1 cellular context compared by ENCODE assay signal in the genomic region with DNA sequence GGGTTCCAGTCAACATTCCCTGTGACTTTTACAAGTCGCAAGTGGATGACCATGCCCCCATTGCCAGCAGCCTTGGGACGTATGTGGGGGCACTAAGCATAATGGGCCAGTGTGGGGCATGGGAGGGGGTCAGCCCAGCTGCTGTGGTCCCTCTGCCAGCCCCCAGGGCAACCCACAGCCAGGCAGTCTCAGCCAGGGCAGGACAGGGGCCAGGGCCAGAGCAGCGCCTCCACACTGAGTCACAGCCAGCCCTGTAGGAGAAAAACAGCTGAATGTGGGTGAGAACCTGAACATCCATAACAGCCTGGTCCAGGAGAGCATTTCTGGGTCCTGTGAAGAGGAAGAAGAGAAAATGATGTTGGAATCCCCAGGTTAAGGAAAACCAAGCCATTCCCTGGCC.
TF ChIP-seq lines count a peak whose summit lies in the region.

No MANE protein-coding gene starts in this region.

TF ChIP-seq in endothelial cell of umbilical vein, 7 proteins besides CTCF, POLR2A, EP300 and RAD21:
- no peak for TF ChIP-seq POLR2AphosphoS5 (IDR thresholded peaks at IDR 0.05; ENCODE audit: insufficient read depth, low read depth, low read length)
- TF ChIP-seq MYC (IDR thresholded peaks at IDR 0.05; ENCODE audit: low read depth, low read length) = no peak
- TF ChIP-seq JUN (IDR thresholded peaks at IDR 0.05; ENCODE audit: borderline replicate concordance, insufficient read depth, insufficient read length, low read depth) = no peak
- TF ChIP-seq EZH2 (IDR thresholded peaks at IDR 0.05; ENCODE audit: borderline replicate concordance, low read depth, low read length, severe bottlenecking) = no peak
- TF ChIP-seq, protein P1, sequence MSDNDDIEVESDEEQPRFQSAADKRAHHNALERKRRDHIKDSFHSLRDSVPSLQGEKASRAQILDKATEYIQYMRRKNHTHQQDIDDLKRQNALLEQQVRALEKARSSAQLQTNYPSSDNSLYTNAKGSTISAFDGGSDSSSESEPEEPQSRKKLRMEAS (IDR thresholded peaks at IDR 0.05; ENCODE audit: insufficient read depth, insufficient read length) = no peak
- TF ChIP-seq FOS (IDR thresholded peaks at IDR 0.05; ENCODE audit: borderline replicate concordance, insufficient read depth, low read length) = no peak
- no peak for TF ChIP-seq GATA2 (IDR thresholded peaks at IDR 0.05; ENCODE audit: insufficient read depth, insufficient read length, low read depth, low read length)
